In the genomic region with DNA sequence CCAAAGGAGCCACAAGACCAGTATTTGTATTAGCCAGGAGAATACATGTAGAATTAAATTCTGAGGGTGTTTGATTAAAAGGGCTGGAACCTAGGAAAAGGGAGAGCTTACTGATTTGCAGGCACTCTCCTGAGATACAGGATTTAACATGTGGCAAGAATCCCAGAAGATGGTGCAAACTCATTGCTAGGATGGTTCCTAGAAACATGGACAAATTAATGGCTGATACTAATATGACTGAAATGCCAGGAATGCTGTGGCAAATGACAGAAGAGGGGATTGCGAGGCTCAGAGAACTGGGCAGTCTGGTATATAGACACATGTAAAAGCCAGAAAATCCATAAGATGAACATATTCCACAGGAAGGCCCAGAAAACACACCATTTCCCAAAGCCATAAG, we compare ENCODE assay signal across 19 cellular contexts.
"Had no signal": no experiment of that assay in that cellular context is flagged by ENCODE, and none has a peak within 500 bp of the region (broad histone marks: within the 10 kb centered on the region; RNA-seq: fewer than 3 reads in every experiment).

No MANE protein-coding gene starts in this region.

- H3K27me3 ChIP-seq: gastrocnemius medialis, sigmoid colon had no signal

- H3K27ac Mint-ChIP-seq: activated CD4-positive, alpha-beta T cell treated with anti-CD3 and anti-CD28 coated beads, Interleukin-2, amount 10 ng/mL, durations not matched to agents 7 days and 5 days; activated T-helper 2 cell treated with anti-CD3 and anti-CD28 coated beads, Interferon-gamma antibody, Interleukin-2, Interleukin-4, amounts not matched to agents 10 μg/mL and 5 μg/mL and 100 μg/mL, durations not matched to agents 14 hours and 24 hours and 36 hours; brain; dendritic cell treated with granulocyte-macrophage colony-stimulating factor and Interleukin-4, amounts not matched to agents 40 ng/mL and 50 ng/mL, for 4 days; stimulated activated naive CD8-positive, alpha-beta T cell treated with anti-CD3 and anti-CD28 coated beads, Interleukin-15, amount 100 ng/mL, for 72 hours had no signal

- H3K36me3 Mint-ChIP-seq: brain had no signal

- H3K27me3 Mint-ChIP-seq: brain; dendritic cell treated with granulocyte-macrophage colony-stimulating factor and Interleukin-4, amounts not matched to agents 40 ng/mL and 50 ng/mL, for 4 days; T-helper 17 cell had no signal

- H3K4me1 ChIP-seq: gastrocnemius medialis, sigmoid colon had no signal

- H3K4me3 Mint-ChIP-seq: activated CD4-positive, alpha-beta T cell treated with anti-CD3 and anti-CD28 coated beads, Interleukin-2, amount 10 ng/mL, durations not matched to agents 7 days and 5 days; brain; dendritic cell treated with granulocyte-macrophage colony-stimulating factor and Interleukin-4, amounts not matched to agents 40 ng/mL and 50 ng/mL, for 4 days; stimulated activated naive CD8-positive, alpha-beta T cell treated with anti-CD3 and anti-CD28 coated beads, Interleukin-15, amount 100 ng/mL, for 72 hours; T-helper 17 cell had no signal

- H3K9me3 ChIP-seq: gastrocnemius medialis, sigmoid colon, thoracic aorta had no signal

- H3K4me1 Mint-ChIP-seq: brain; stimulated activated naive CD8-positive, alpha-beta T cell treated with anti-CD3 and anti-CD28 coated beads, Interleukin-15, amount 100 ng/mL, for 72 hours had no signal

- H3K9me3 Mint-ChIP-seq: activated CD4-positive, alpha-beta T cell treated with anti-CD3 and anti-CD28 coated beads, Interleukin-2, amount 10 ng/mL, durations not matched to agents 7 days and 5 days; activated T-helper 2 cell treated with anti-CD3 and anti-CD28 coated beads, Interferon-gamma antibody, Interleukin-2, Interleukin-4, amounts not matched to agents 10 μg/mL and 5 μg/mL and 100 μg/mL, durations not matched to agents 14 hours and 24 hours and 36 hours; brain; dendritic cell treated with granulocyte-macrophage colony-stimulating factor and Interleukin-4, amounts not matched to agents 40 ng/mL and 50 ng/mL, for 4 days; stimulated activated naive CD8-positive, alpha-beta T cell treated with anti-CD3 and anti-CD28 coated beads, Interleukin-15, amount 100 ng/mL, for 72 hours had no signal

- H3K27ac ChIP-seq: gastrocnemius medialis, sigmoid colon, thoracic aorta had no signal

- DNase-seq: activated CD4-positive, alpha-beta T cell treated with anti-CD3 and anti-CD28 coated beads, Interleukin-2, amount 10 ng/mL, durations not matched to agents 7 days and 5 days; activated CD4-positive, CD25-positive, alpha-beta regulatory T cell; activated naive CD4-positive, alpha-beta T cell treated with anti-CD3 and anti-CD28 coated beads, Interleukin-2, amount 50 U/mL, for 16 hours; amniotic stem cell; cerebellar nuclear complex; erythroblast; gastrocnemius medialis; kidney; left ventricle myocardium superior; mesendoderm; sigmoid colon; stimulated activated CD4-positive, alpha-beta T cell treated with anti-CD3 and anti-CD28 coated beads, Interleukin-4, amount 100 ng/mL, for 1 hour; stimulated activated CD8-positive, alpha-beta memory T cell treated with anti-CD3 and anti-CD28 coated beads, Interleukin-4, amount 100 ng/mL, for 48 hours; stimulated activated naive CD8-positive, alpha-beta T cell treated with anti-CD3 and anti-CD28 coated beads, Interleukin-15, amount 100 ng/mL, for 72 hours; T-helper 17 cell had no signal

- H3K36me3 ChIP-seq: sigmoid colon, thoracic aorta had no signal

- H3K4me3 ChIP-seq: gastrocnemius medialis, sigmoid colon, thoracic aorta had no signal

- ATAC-seq: gastrocnemius medialis; left ventricle myocardium superior; stimulated activated naive CD8-positive, alpha-beta T cell treated with anti-CD3 and anti-CD28 coated beads, Interleukin-15, amount 100 ng/mL, for 72 hours; T-helper 17 cell had no signal
